8 cellular contexts compared by ENCODE assay signal in genomic region chr2:169694113-169694893, GRCh38. TPM values are rescaled to one million over a fixed set of nuclear protein-coding genes. Genes with fewer than 3 reads are reported as not detected.
DNase-seq lines count a peak whose midpoint lies in the region; ATAC-seq and TF ChIP-seq lines count a peak whose summit lies in the region.

Gene CFAP210, minus strand, starts transcription at chr2:169694405. Its CDS starts 78 bp downstream, at chr2:169694327.
Gene PHOSPHO2, plus strand, starts transcription at chr2:169694469. Its CDS starts 6,503 bp downstream, at chr2:169700972.

- peaks cover 0 to 26% (median 0%) of the 10 kb centered on the region in 9 donors for H3K36me3 ChIP-seq in heart right ventricle
- peaks cover 0 to 3% (median 0%) of the 10 kb centered on the region in 4 donors for H3K36me3 ChIP-seq in upper lobe of left lung

- intact Hi-C loops in heart right ventricle (cut with DNase I) = loop anchor here in 2 of 10 donors (5.0 to 10.0 kb wide), 2 partner anchors 38 to 110 kb away; partner anchors contain the start of genes KLHL23 (in 1 of the 2) and PPIG (in 1 of the 2)

- no peak for TF ChIP-seq EP300 in upper lobe of left lung (IDR thresholded peaks at IDR 0.05)

- H3K9me3 ChIP-seq in heart right ventricle = peaks cover 0 to 21% (median 2%) of the 10 kb centered on the region in 11 donors
- H3K9me3 ChIP-seq in upper lobe of left lung = no peaks in the 10 kb centered on the region

- H3K27me3 ChIP-seq in heart right ventricle = no peaks in the 10 kb centered on the region
- H3K27me3 ChIP-seq in upper lobe of left lung = no peaks in the 10 kb centered on the region

- in situ Hi-C loops in GM13976 (cut with MboI; ENCODE audit: low sequenced_read_pairs, unreplicated experiment) = no loop called here

- TF ChIP-seq CTCF in GM13976 (IDR thresholded peaks at IDR 0.05; ENCODE audit: borderline replicate concordance, control extremely low read depth, extremely low read depth, insufficient read depth, missing control alignments) (no peak), heart right ventricle (IDR thresholded peaks at IDR 0.05) (no peak), upper lobe of left lung (IDR thresholded peaks at IDR 0.05) (no peak)

- H3K4me3 ChIP-seq in heart right ventricle = peak within 1 kb of the TSS; percentile 69 to 95 (median 80)
- H3K4me3 ChIP-seq in upper lobe of left lung = peak within 1 kb of the TSS; percentile 68 to 87 (median 81)

- peak in 3 of 4 donors; percentile 69 to 93 (median 87) for TF ChIP-seq POLR2A in upper lobe of left lung (IDR thresholded peaks at IDR 0.05)

- H3K4me1 ChIP-seq in heart right ventricle (peaks cover 0 to 21% (median 5%) of the 10 kb centered on the region in 9 donors), upper lobe of left lung (peaks cover 7 to 24% (median 9%) of the 10 kb centered on the region in 4 donors)

- peak; percentile 98 for ATAC-seq in HG02852 (IDR thresholded peaks at IDR 0.05; ENCODE audit: unreplicated experiment)
- ATAC-seq in heart right ventricle = peak; percentile 99 to 100 (median 100)
- ATAC-seq in upper lobe of left lung (ENCODE audit: low FRiP score in 2 of 2) = peak; percentile 99 to 100

- 0% methylated on average over 63 of the region's 63 CpGs for WGBS in heart right ventricle, 2 donors
- WGBS in upper lobe of left lung, 2 donors = 0% methylated on average over 30 to 44 of the region's 63 CpGs

- H3K27ac ChIP-seq in heart right ventricle = peak within 1 kb of the TSS in 9 of 10 donors; percentile 71 to 89 (median 83)
- H3K27ac ChIP-seq in upper lobe of left lung = peak within 1 kb of the TSS; percentile 87 to 94 (median 91)

- peak; percentile 98 for DNase-seq in GM13976 (ENCODE audit: low spot score)
- peak; percentile 54 for DNase-seq in NCI-H1436 treated with DMSO at 0.1 percent for 48 hours (lab: John Stamatoyannopoulos, UW)
- DNase-seq in T follicular helper cell (ENCODE audit: low read depth) = peak; percentile 99
- DNase-seq in amniotic epithelial cell (ENCODE audit: low read depth) = peak; percentile 94
- DNase-seq in heart right ventricle = peak; percentile 99 to 100
- peak; percentile 96 for DNase-seq in pons (ENCODE audit: low spot score)
- peak; percentile 100 for DNase-seq in upper lobe of left lung

RNA-seq across cellular contexts. Expression of gene CFAP210, which starts in this region (rescaled TPM):
- total RNA-seq in heart right ventricle (not detected), upper lobe of left lung (10 to 100 TPM in 1 of 6 donors, 1 to 10 TPM in 4, not detected in 1; 1.4 to 14.7 (median 2.6) TPM)
- under 1 TPM; 0.14 to 0.29 TPM for polyA plus RNA-seq in heart right ventricle

RNA-seq across cellular contexts. Expression of gene PHOSPHO2, which starts in this region (rescaled TPM):
- total RNA-seq in heart right ventricle = 1 to 10 TPM; 1.4 to 4.1 (median 2.2) TPM
- 1 to 10 TPM; 1.1 to 1.4 TPM for polyA plus RNA-seq in heart right ventricle
- 10 to 100 TPM in 2 of 6 donors, 1 to 10 TPM in 4; 3.7 to 29.3 (median 5.3) TPM for total RNA-seq in upper lobe of left lung

Comparison
In these comparisons a context has a peak if more than half of its experiments do, and no peak if none do; other contexts are left out.
1. Peak in every context shown above with its lines: DNase-seq, ATAC-seq, H3K4me3 ChIP-seq and H3K27ac ChIP-seq.